In the genomic region with DNA sequence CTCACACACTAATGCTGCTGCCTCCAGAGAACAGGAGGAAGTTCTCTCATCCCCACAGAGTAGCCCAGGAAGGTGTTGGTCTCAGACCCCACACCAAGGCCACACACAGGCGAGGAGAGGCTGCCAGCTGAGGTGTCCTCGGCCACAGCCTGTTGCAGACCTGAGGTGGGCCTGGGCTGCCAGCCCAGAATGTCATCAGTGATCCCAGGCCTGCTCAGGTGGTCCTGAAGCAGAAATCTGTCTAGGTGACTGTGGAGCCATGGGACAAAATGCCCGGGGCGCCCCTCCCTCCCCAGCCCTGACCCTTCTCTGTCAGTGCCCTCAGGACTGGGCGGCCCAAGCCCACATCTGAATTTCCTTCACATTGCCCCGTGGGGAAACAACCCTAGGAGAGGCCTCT, we compare ENCODE assay signal across 36 cellular contexts. TPM values are rescaled to one million over a fixed set of nuclear protein-coding genes. Genes with fewer than 3 reads are reported as not detected.
"Had no signal": no experiment of that assay in that cellular context is flagged by ENCODE, and none has a peak within 500 bp of the region (broad histone marks: within the 10 kb centered on the region; RNA-seq: fewer than 3 reads in every experiment).

No MANE protein-coding gene starts in this region.

- H3K4me3 Mint-ChIP-seq: activated CD4-positive, alpha-beta T cell treated with anti-CD3 and anti-CD28 coated beads, Interleukin-2, amount 10 ng/mL, durations not matched to agents 24 days and 14 days; activated CD8-positive, alpha-beta T cell treated with anti-CD3 and anti-CD28 coated beads for 36 hours; activated naive CD4-positive, alpha-beta T cell treated with anti-CD3 and anti-CD28 coated beads, Interleukin-2, amount 50 U/mL, for 24 hours; activated T-helper 1 cell treated with anti-CD3 and anti-CD28 coated beads, Interleukin-12 subunit alpha, Interleukin-12 subunit beta, Interleukin-2, Interleukin-4 antibody, amounts not matched to agents 30 ng/mL and 10 ng/mL and 1 ng/mL, durations not matched to agents 14 hours and 24 hours and 36 hours had no signal

- H3K4me1 ChIP-seq: breast epithelium, Peyer's patch had no signal

- H3K9me3 ChIP-seq: adrenal gland, body of pancreas, breast epithelium, MG63, Peyer's patch had no signal

- DNase-seq: activated CD4-positive, alpha-beta T cell treated with anti-CD3 and anti-CD28 coated beads, Interleukin-2, amount 10 ng/mL, durations not matched to agents 24 days and 14 days; activated CD4-positive, alpha-beta T cell treated with anti-CD3 and anti-CD28 coated beads, Interleukin-2, amount 50 U/mL, for 4 hours; activated CD4-positive, CD25-positive, alpha-beta regulatory T cell; activated CD8-positive, alpha-beta T cell treated with anti-CD3 and anti-CD28 coated beads for 36 hours; activated gamma-delta T cell treated with Interleukin-2 at 50 U/mL for 16 hours; activated T-cell treated with anti-CD3 and anti-CD28 coated beads, Interleukin-2, amount 50 U/mL, for 1 hour; adrenal gland; body of pancreas; cerebellar nuclear complex; KG1; MG63; NCI-H1048; NCI-H1105 treated with DMSO at 0.1 percent for 48 hours; NCI-H1436; NCI-H1694; NCI-H1930; NCI-H2081 treated with DMSO at 0.1 percent for 48 hours; NCI-H226; NCI-H526; NCI-H748 treated with DMSO at 0.1 percent for 48 hours; NK-92 treated with Interleukin-12 subunit alpha and Interleukin-12 subunit beta, amount 100 ng/mL, for 24 hours; PC-3; SIG-M5; SW 1271; T-helper 1 cell; T-helper 2 cell; T-helper 9 cell; WERI-Rb-1 had no signal

- H3K27me3 Mint-ChIP-seq: activated CD4-positive, alpha-beta T cell treated with anti-CD3 and anti-CD28 coated beads, Interleukin-2, amount 10 ng/mL, durations not matched to agents 24 days and 14 days; activated CD8-positive, alpha-beta T cell treated with anti-CD3 and anti-CD28 coated beads for 36 hours; activated naive CD4-positive, alpha-beta T cell treated with anti-CD3 and anti-CD28 coated beads, Interleukin-2, amount 50 U/mL, for 24 hours had no signal

- H3K27ac Mint-ChIP-seq: activated CD4-positive, alpha-beta T cell treated with anti-CD3 and anti-CD28 coated beads, Interleukin-2, amount 10 ng/mL, durations not matched to agents 24 days and 14 days; activated CD8-positive, alpha-beta T cell treated with anti-CD3 and anti-CD28 coated beads for 36 hours; activated naive CD4-positive, alpha-beta T cell treated with anti-CD3 and anti-CD28 coated beads, Interleukin-2, amount 50 U/mL, for 24 hours; activated T-helper 1 cell treated with anti-CD3 and anti-CD28 coated beads, Interleukin-12 subunit alpha, Interleukin-12 subunit beta, Interleukin-2, Interleukin-4 antibody, amounts not matched to agents 30 ng/mL and 10 ng/mL and 1 ng/mL, durations not matched to agents 14 hours and 24 hours and 36 hours had no signal

- ATAC-seq: activated CD8-positive, alpha-beta T cell treated with anti-CD3 and anti-CD28 coated beads for 36 hours; body of pancreas; PC-3; Right ventricle myocardium inferior had no signal

- H3K36me3 ChIP-seq: breast epithelium, MG63, Peyer's patch had no signal

- H3K9me3 Mint-ChIP-seq: activated CD4-positive, alpha-beta T cell treated with anti-CD3 and anti-CD28 coated beads, Interleukin-2, amount 10 ng/mL, durations not matched to agents 24 days and 14 days; activated CD8-positive, alpha-beta T cell treated with anti-CD3 and anti-CD28 coated beads for 36 hours; activated naive CD4-positive, alpha-beta T cell treated with anti-CD3 and anti-CD28 coated beads, Interleukin-2, amount 50 U/mL, for 24 hours; activated T-helper 1 cell treated with anti-CD3 and anti-CD28 coated beads, Interleukin-12 subunit alpha, Interleukin-12 subunit beta, Interleukin-2, Interleukin-4 antibody, amounts not matched to agents 30 ng/mL and 10 ng/mL and 1 ng/mL, durations not matched to agents 14 hours and 24 hours and 36 hours had no signal

- H3K27me3 ChIP-seq: adrenal gland, body of pancreas, breast epithelium, MG63, Peyer's patch had no signal

- H3K27ac ChIP-seq: body of pancreas, breast epithelium, Peyer's patch, RWPE1 had no signal

- FAIRE-seq: astrocyte had no signal

- H3K4me3 ChIP-seq: adrenal gland, body of pancreas, breast epithelium, MG63, Peyer's patch had no signal

RNA-seq across cellular contexts. Expression of a gene that starts 43.5 kb away (rescaled TPM):
- total RNA-seq: activated CD8-positive, alpha-beta T cell treated with anti-CD3 and anti-CD28 coated beads for 36 hours; NCI-H460 had no signal
